ENCODE assay signal across 1 cellular context in genomic region chr13:96165840-96166239, GRCh38.
TF ChIP-seq lines count a peak whose summit lies in the region.

No MANE protein-coding gene starts in this region.

TF ChIP-seq in HEK293, 187 proteins besides CTCF, POLR2A, EP300 and RAD21 (continued from another document):
- peak; percentile 68; the same call in 1 of the 2 replicates for TF ChIP-seq REST (tag by site-specific recombination; IDR thresholded peaks at IDR 0.05)
- TF ChIP-seq ZNF664 (tag by site-specific recombination; IDR thresholded peaks at IDR 0.05) = peak; percentile 47; the same call in 1 of the 2 replicates
- no peak for TF ChIP-seq ZNF571 (tag by site-specific recombination; IDR thresholded peaks at IDR 0.05)
- TF ChIP-seq ZNF23 (tag by site-specific recombination; IDR thresholded peaks at IDR 0.05; ENCODE audit: borderline replicate concordance) = no peak
- TF ChIP-seq ZNF555 (tag by site-specific recombination; conservative IDR thresholded peaks at IDR 0.05) = peak; percentile 75
- TF ChIP-seq ZNF239 (tag by site-specific recombination; IDR thresholded peaks at IDR 0.05) = no peak
- peak; percentile 51; the same call in 1 of the 2 replicates for TF ChIP-seq ZNF140 (tag by site-specific recombination; IDR thresholded peaks at IDR 0.05)
- no peak for TF ChIP-seq HOXC10 (CRISPR knock-in tag; IDR thresholded peaks at IDR 0.05)
- TF ChIP-seq ZBTB8A (tag by site-specific recombination; IDR thresholded peaks at IDR 0.05) = peak; percentile 65
- TF ChIP-seq ZNF560 (tag by site-specific recombination; IDR thresholded peaks at IDR 0.05; ENCODE audit: borderline replicate concordance) = peak; percentile 41; the same call in 1 of the 2 replicates
- TF ChIP-seq ZNF629 (tag by site-specific recombination; IDR thresholded peaks at IDR 0.05) = peak; percentile 41; the same call in 1 of the 2 replicates
- TF ChIP-seq ZNF133 (tag by site-specific recombination; IDR thresholded peaks at IDR 0.05) = no peak
- peak; percentile 68 for TF ChIP-seq ZBTB11 (tag by site-specific recombination; conservative IDR thresholded peaks at IDR 0.05; ENCODE audit: low read depth)
- TF ChIP-seq ZBTB21 (tag by site-specific recombination; IDR thresholded peaks at IDR 0.05) = peak; percentile 55
- TF ChIP-seq ZNF558 (tag by site-specific recombination; IDR thresholded peaks at IDR 0.05) = peak; percentile 78; the same call in 1 of the 2 replicates
- TF ChIP-seq ZBTB48 (tag by site-specific recombination; IDR thresholded peaks at IDR 0.05) = no peak
- TF ChIP-seq TCF7L2 (IDR thresholded peaks at IDR 0.05; ENCODE audit: borderline replicate concordance, low read depth, low read length) = no peak
- TF ChIP-seq ZNF521 (tag by site-specific recombination; IDR thresholded peaks at IDR 0.05) = no peak
- TF ChIP-seq, protein P1, sequence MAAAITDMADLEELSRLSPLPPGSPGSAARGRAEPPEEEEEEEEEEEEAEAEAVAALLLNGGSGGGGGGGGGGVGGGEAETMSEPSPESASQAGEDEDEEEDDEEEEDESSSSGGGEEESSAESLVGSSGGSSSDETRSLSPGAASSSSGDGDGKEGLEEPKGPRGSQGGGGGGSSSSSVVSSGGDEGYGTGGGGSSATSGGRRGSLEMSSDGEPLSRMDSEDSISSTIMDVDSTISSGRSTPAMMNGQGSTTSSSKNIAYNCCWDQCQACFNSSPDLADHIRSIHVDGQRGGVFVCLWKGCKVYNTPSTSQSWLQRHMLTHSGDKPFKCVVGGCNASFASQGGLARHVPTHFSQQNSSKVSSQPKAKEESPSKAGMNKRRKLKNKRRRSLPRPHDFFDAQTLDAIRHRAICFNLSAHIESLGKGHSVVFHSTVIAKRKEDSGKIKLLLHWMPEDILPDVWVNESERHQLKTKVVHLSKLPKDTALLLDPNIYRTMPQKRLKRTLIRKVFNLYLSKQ (tag by site-specific recombination; IDR thresholded peaks at IDR 0.05; ENCODE audit: borderline replicate concordance) = 0 out of 2 replicates have a peak, but pooled peaks have one; percentile 31
- no peak for TF ChIP-seq ZNF416 (tag by site-specific recombination; IDR thresholded peaks at IDR 0.05)
- peak; percentile 62; the same call in 1 of the 2 replicates for TF ChIP-seq ZSCAN23 (tag by site-specific recombination; IDR thresholded peaks at IDR 0.05)
- TF ChIP-seq ZFP37 (tag by site-specific recombination; IDR thresholded peaks at IDR 0.05) = 0 out of 2 replicates have a peak, but pooled peaks have one; percentile 64
- TF ChIP-seq ZNF423 (tag by site-specific recombination; IDR thresholded peaks at IDR 0.05) = no peak
